ENCODE assay signal across 8 cellular contexts in genomic region chr7:144834516-144835165, GRCh38. TPM values are rescaled to one million over a fixed set of nuclear protein-coding genes. Genes with fewer than 3 reads are reported as not detected.
DNase-seq lines count a peak whose midpoint lies in the region; ATAC-seq, FAIRE-seq and TF ChIP-seq lines count a peak whose summit lies in the region.

No MANE protein-coding gene starts in this region.

- WGBS in K562 (ENCODE audit: insufficient coverage, low coverage, missing lambda C conversion rate): 7% methylated on average over 15 of the region's 15 CpGs

- no peaks in the 10 kb centered on the region for H3K27me3 ChIP-seq in RWPE2 (ENCODE audit: insufficient read depth, poor library complexity, severe bottlenecking)
- no peaks in the 10 kb centered on the region for H3K27me3 ChIP-seq in K562 (ENCODE audit: control insufficient read depth in 2 of 2, insufficient read depth in 2 of 2, low read length in 2 of 2)

- no peaks in the 10 kb centered on the region for H3K4me1 ChIP-seq in RWPE2 (ENCODE audit: insufficient read depth, poor library complexity, severe bottlenecking)
- peaks cover 11 to 21% of the 10 kb centered on the region in 2 experiments for H3K4me1 ChIP-seq in K562 (replicated peaks in 1 of 2; ENCODE audit: control insufficient read depth in 2 of 2, insufficient read depth in 2 of 2, low read length in 2 of 2)

- H3K36me3 ChIP-seq in RWPE2 (ENCODE audit: low read depth) (no peaks in the 10 kb centered on the region), K562 (ENCODE audit: control insufficient read depth, insufficient read depth, low read length) (no peaks in the 10 kb centered on the region)

- ATAC-seq in Right ventricle myocardium inferior (no peak), HG03025 (IDR thresholded peaks at IDR 0.05; ENCODE audit: low FRiP score, unreplicated experiment) (peak; percentile 35), RWPE2 (ENCODE audit: low read depth) (no peak), K562 (no peak)

- intact Hi-C loops in Right ventricle myocardium inferior (cut with DNase I): loop anchor here (10.0 kb wide), 2 partner anchors 100 to 320 kb away; no protein-coding TSS in a partner anchor
- intact Hi-C loops in cardiac septum (cut with DNase I): loop anchor here (10.0 kb wide), 1 partner anchor 100 kb away; no protein-coding TSS in a partner anchor
- intact Hi-C loops in K562 (cut with micrococcal nuclease): loop anchor here (10.0 kb wide), 1 partner anchor 950 kb away; no protein-coding TSS in a partner anchor

- POLR2A ChIA-PET in K562 (lab: Yijun Ruan, JAX): interaction anchor here (0.5 to 2.0 kb wide), 4 partner anchors 8 to 112 kb away, joined by 3 to 6 read pairs (median 3); no protein-coding TSS in a partner anchor
- POLR2A ChIA-PET in HEK293T (lab: Yijun Ruan, JAX): interaction anchor here (1.4 to 2.0 kb wide), 2 partner anchors 9 to 11 kb away, joined by 5 to 12 read pairs; no protein-coding TSS in a partner anchor

- H3K4me2 ChIP-seq in K562 (ENCODE audit: insufficient read depth, low read length): peak overlapping the region; percentile 100

- in situ Hi-C loops in K562 (cut with MboI): no loop called here

- peak overlapping the region in 1 of 2 experiments; percentile 79; a peak in 2 of 4 replicates for H3K9ac ChIP-seq in K562 (ENCODE audit: insufficient read depth in 1 of 2, low read depth in 2 of 2, low read length in 2 of 2)

- no peaks in the 10 kb centered on the region for H3K9me1 ChIP-seq in K562 (ENCODE audit: control insufficient read depth, insufficient read depth, low read length)

- H3K27ac ChIP-seq in RWPE2 (ENCODE audit: poor library complexity, severe bottlenecking): no peak overlapping the region
- peak overlapping the region; percentile 90; the same call in 2 of the 3 replicates for H3K27ac ChIP-seq in K562 (ENCODE audit: extremely low read depth, low read depth, low read length)

- TF ChIP-seq RAD21 in K562 (CRISPR knock-in tag; conservative IDR thresholded peaks at IDR 0.05 in 1 of 2, IDR thresholded peaks at IDR 0.05 in 1 of 2): no peak

- no TSS peak for BruUV-seq in K562 (replicated peaks; lab: Mats Ljungman, UMichigan)

- H3K79me2 ChIP-seq in K562 (ENCODE audit: control insufficient read depth, insufficient read depth, low read length): no peaks in the 10 kb centered on the region

- H4K20me1 ChIP-seq in K562 (replicated peaks; ENCODE audit: control insufficient read depth, insufficient read depth, low read length): no peaks in the 10 kb centered on the region

- TF ChIP-seq CTCF in RWPE2 (IDR thresholded peaks at IDR 0.05; ENCODE audit: poor library complexity, severe bottlenecking): no peak
- no peak for TF ChIP-seq CTCF in K562 (IDR thresholded peaks at IDR 0.05 in 2 of 3, conservative IDR thresholded peaks at IDR 0.05 in 1 of 3; ENCODE audit: insufficient read depth in 2 of 3, low read depth in 1 of 3, low read length in 3 of 3)

- TF ChIP-seq EP300 in K562 (IDR thresholded peaks at IDR 0.05; ENCODE audit: low read length): no peak

- CTCF ChIA-PET in K562 (lab: Yijun Ruan, JAX; ENCODE audit: low intra/inter-chr PET ratio) (interaction anchor here (0.6 kb wide), 1 partner anchor 1405 kb away, joined by 4 read pairs; no protein-coding TSS in a partner anchor), HEK293T (lab: Yijun Ruan, JAX) (interaction anchor here (0.5 to 2.0 kb wide), 3 partner anchors 8 to 96 kb away, joined by 3 to 5 read pairs (median 4); no protein-coding TSS in a partner anchor)

- TF ChIP-seq POLR2A in K562 (conservative IDR thresholded peaks at IDR 0.05): no peak

- FAIRE-seq in K562 (lab: Jason Lieb, UNC): no peak

- H3K4me3 ChIP-seq in RWPE2 (ENCODE audit: severe bottlenecking) (peak overlapping the region; percentile 79), K562 (peak overlapping the region; percentile 86)

- DNase-seq in Right ventricle myocardium inferior (ENCODE audit: missing footprints) (peak; percentile 47), cardiac septum (ENCODE audit: low spot score) (no peak), RWPE2 (ENCODE audit: low spot score) (no peak), K562 (ENCODE audit: extremely low read depth in 1 of 4, low spot score in 3 of 4) (peak; percentile 24 to 49 (median 36)), kidney glomerular epithelial cell (lab: John Stamatoyannopoulos, UW) (peak; percentile 64), HEK293T (ENCODE audit: extremely low spot score) (no peak)
- DNase-seq in stimulated activated naive CD4-positive, alpha-beta T cell (lab: John Stamatoyannopoulos, UW): peak; percentile 10 to 64 (median 26)

- H2AFZ ChIP-seq in K562 (ENCODE audit: low read depth, low read length): peak overlapping the region; percentile 94

- no peaks in the 10 kb centered on the region for H3K9me3 ChIP-seq in RWPE2 (ENCODE audit: severe bottlenecking)
- H3K9me3 ChIP-seq in K562 (replicated peaks; ENCODE audit: control insufficient read depth, insufficient read depth, low read depth, low read length): no peaks in the 10 kb centered on the region

TF ChIP-seq in K562, 482 proteins besides CTCF, POLR2A, EP300 and RAD21 (continues in another document):
- TF ChIP-seq ZBTB33 (CRISPR knock-in tag; IDR thresholded peaks at IDR 0.05): no peak
- TF ChIP-seq MLX (CRISPR knock-in tag; conservative IDR thresholded peaks at IDR 0.05): no peak

TF ChIP-seq in HEK293T, 16 proteins besides CTCF, POLR2A, EP300 and RAD21:
- TF ChIP-seq ELF4 (IDR thresholded peaks at IDR 0.05) (no peak), ZNF384 (IDR thresholded peaks at IDR 0.05) (no peak), FOXM1 (IDR thresholded peaks at IDR 0.05; ENCODE audit: borderline replicate concordance) (no peak), TARDBP (IDR thresholded peaks at IDR 0.05) (no peak), HDGF (IDR thresholded peaks at IDR 0.05; ENCODE audit: borderline replicate concordance) (no peak), ARNT (IDR thresholded peaks at IDR 0.05) (no peak), SUZ12 (IDR thresholded peaks at IDR 0.05) (no peak)

RNA-seq across cellular contexts. Expression of gene TPK1, which starts 1.2 kb away (rescaled TPM):
- total RNA-seq in Right ventricle myocardium inferior (5.0 TPM), cardiac septum (5.7 TPM), K562 (2014; rRNA removed) (5.8 and 6.3 TPM in 2 replicates), K562 (2014; rRNA removed; fragmentation: Illumina TruSeq; extraction: Trizol) (9.2 and 10.5 TPM in 2 replicates), K562 (2015; rRNA removed; fragmentation: Illumina TruSeq; extraction: Trizol) (10.5 and 10.8 TPM in 2 replicates), K562 (2021) (7.2 and 7.5 TPM in 2 replicates)
- total RNA-seq in K562 (2011; cell fraction: chromatin; rRNA removed; ENCODE audit: low replicate concordance): 17.5 and 22.0 TPM in 2 replicates
- 16.7 and 22.6 TPM in 2 replicates for total RNA-seq in K562 (2011; cell fraction: nucleolus; rRNA removed)
- 20.5 and 26.4 TPM in 2 replicates for total RNA-seq in K562 (2011; cell fraction: nucleoplasm; rRNA removed)
- polyA plus RNA-seq in K562 (2011; rRNA removed) (7.1 and 9.4 TPM in 2 replicates), K562 (2014; fragmentation: Illumina TruSeq; extraction: Trizol) (6.5 and 6.7 TPM in 2 replicates), K562 (2014; fragmentation: Nextera tagmentation; extraction: Ambion mirVana) (10 to 100 TPM; 12.9 to 16.2 TPM), K562 (2014; rRNA removed) (5.1 and 8.8 TPM in 2 replicates)
- 4.6 and 6.5 TPM in 2 replicates for polyA plus RNA-seq in K562 (2011; cell fraction: cytosol; rRNA removed)
- polyA plus RNA-seq in K562 (2011; cell fraction: nucleus; rRNA removed): 8.4 and 8.5 TPM in 2 replicates
- polyA plus RNA-seq in K562 (2012): 5.5 and 12.0 TPM in 2 replicates
- polyA minus RNA-seq in K562 (2011; rRNA and poly(A)+ RNA removed): 11.7 and 21.9 TPM in 2 replicates
- polyA minus RNA-seq in K562 (2011; cell fraction: cytosol; rRNA and poly(A)+ RNA removed): 3.0 and 6.6 TPM in 2 replicates
- polyA minus RNA-seq in K562 (2011; cell fraction: nucleus; rRNA and poly(A)+ RNA removed): 27.1 and 28.7 TPM in 2 replicates

Comparison
In these comparisons a context has a peak if more than half of its experiments do, and no peak if none do; other contexts are left out.
1. DNase-seq: peak in Right ventricle myocardium inferior (single experiment), K562 (4 of 4), kidney glomerular epithelial cell (single experiment) and stimulated activated naive CD4-positive, alpha-beta T cell (6 of 6); none in cardiac septum (single experiment), RWPE2 (single experiment) and HEK293T (single experiment).